Comparison of ENCODE assay signal across 25 cellular contexts in genomic region chr3:154668187-154668586, GRCh38.
DNase-seq lines count a peak whose midpoint lies in the region; ATAC-seq, FAIRE-seq and TF ChIP-seq lines count a peak whose summit lies in the region.
"Had no signal": no experiment of that assay in that cellular context is flagged by ENCODE, and none has a peak within 500 bp of the region (broad histone marks: within the 10 kb centered on the region; RNA-seq: fewer than 3 reads in every experiment).

No MANE protein-coding gene starts in this region.

- in situ Hi-C loops in HepG2 (cut with HindIII; ENCODE audit: extremely low pct_ligation_motif_present, low pct_unique_long_range_greater_than_20kb), result no loop called here

- no peak overlapping the region for H3K4me2 ChIP-seq in HepG2 (ENCODE audit: low read depth, low read length)
- H3K4me2 ChIP-seq: BLaER1 treated with 17β-estradiol and CSF1 and Interleukin-3, amounts not matched to agents 10 nM and 100 nM had no signal

- H3K4me3 Mint-ChIP-seq in nephron, result no peak overlapping the region
- H3K4me3 Mint-ChIP-seq in osteocyte (ENCODE audit: unreplicated experiment), result no peak overlapping the region
- H3K4me3 Mint-ChIP-seq in glutamatergic neuron (ENCODE audit: unreplicated experiment), result no peak overlapping the region
- H3K4me3 Mint-ChIP-seq: CD14-positive monocyte; CD4-positive, alpha-beta T cell; CD8-positive, alpha-beta memory T cell had no signal

- DNase-seq in HepG2 (ENCODE audit: low spot score) (no peak), right lobe of liver (no peak), osteocyte (ENCODE audit: extremely low spot score, unreplicated experiment) (no peak), glutamatergic neuron (no peak), NCI-H526 treated with DMSO at 0.1 percent for 48 hours (lab: John Stamatoyannopoulos, UW) (no peak)
- DNase-seq: ACHN; AML-193; BE2C; CD4-positive, alpha-beta T cell; CD8-positive, alpha-beta memory T cell; DMS 273 treated with DMSO at 0.1 percent for 48 hours; DMS79; EL; GDM1; GOT3; H7 had no signal

- H3K4me1 ChIP-seq in HepG2 (ENCODE audit: insufficient read depth, low read length) (no peaks in the 10 kb centered on the region), right lobe of liver (no peaks in the 10 kb centered on the region)
- H3K4me1 ChIP-seq: BE2C; BLaER1 treated with 17β-estradiol and CSF1 and Interleukin-3, amounts not matched to agents 10 nM and 100 nM had no signal

- 0% methylated on average over 2 of the region's 2 CpGs for WGBS in HepG2 (ENCODE audit: low lambda C conversion rate)
- 33% methylated on average over 2 of the region's 2 CpGs for WGBS in right lobe of liver (ENCODE audit: insufficient coverage, low coverage, low lambda C conversion rate, missing lambda C conversion rate)

- no peak for TF ChIP-seq CTCF in HepG2 (CRISPR knock-in tag; IDR thresholded peaks at IDR 0.05)
- no peak for TF ChIP-seq CTCF in right lobe of liver (IDR thresholded peaks at IDR 0.05)
- no peak for TF ChIP-seq CTCF in VCaP (conservative IDR thresholded peaks at IDR 0.05)
- no peak for TF ChIP-seq CTCF in nephron (IDR thresholded peaks at IDR 0.05; ENCODE audit: unreplicated experiment in 3 of 3)
- TF ChIP-seq CTCF in osteocyte (IDR thresholded peaks at IDR 0.05), result no peak
- no peak for TF ChIP-seq CTCF in glutamatergic neuron (IDR thresholded peaks at IDR 0.05; ENCODE audit: partially characterized antibody, unreplicated experiment)

- TF ChIP-seq EP300 in HepG2 (IDR thresholded peaks at IDR 0.05; ENCODE audit: low read depth in 2 of 2, low read length in 2 of 2), result no peak
- no peak for TF ChIP-seq EP300 in HepG2 (CRISPR knock-in tag; IDR thresholded peaks at IDR 0.05; ENCODE audit: borderline replicate concordance)

- no peaks in the 10 kb centered on the region for H3K36me3 Mint-ChIP-seq in nephron (ENCODE audit: low read depth)
- no peaks in the 10 kb centered on the region for H3K36me3 Mint-ChIP-seq in osteocyte (ENCODE audit: unreplicated experiment)
- H3K36me3 Mint-ChIP-seq in glutamatergic neuron (ENCODE audit: unreplicated experiment), result no peaks in the 10 kb centered on the region
- H3K36me3 Mint-ChIP-seq: CD14-positive monocyte; CD8-positive, alpha-beta memory T cell had no signal

- H2AFZ ChIP-seq in HepG2 (ENCODE audit: low read length), result no peak overlapping the region

- FAIRE-seq in HepG2 (lab: Jason Lieb, UNC), result no peak
- FAIRE-seq: D721Med, GM12878 had no signal

- no peak overlapping the region for H3K4me3 ChIP-seq in HepG2 (replicated peaks in 1 of 3; ENCODE audit: insufficient read depth in 1 of 3, low read depth in 2 of 3, low read length in 3 of 3)
- no peak overlapping the region for H3K4me3 ChIP-seq in right lobe of liver
- H3K4me3 ChIP-seq: BLaER1 treated with 17β-estradiol and CSF1 and Interleukin-3, amounts not matched to agents 10 nM and 100 nM; GM12878 had no signal

- no peaks in the 10 kb centered on the region for H3K27me3 Mint-ChIP-seq in nephron (ENCODE audit: low read depth)
- peaks cover 5% of the 10 kb centered on the region for H3K27me3 Mint-ChIP-seq in osteocyte (ENCODE audit: unreplicated experiment)
- no peaks in the 10 kb centered on the region for H3K27me3 Mint-ChIP-seq in glutamatergic neuron (ENCODE audit: unreplicated experiment)
- H3K27me3 Mint-ChIP-seq: CD4-positive, alpha-beta T cell; CD8-positive, alpha-beta memory T cell had no signal

- intact Hi-C loops in HepG2 (cut with micrococcal nuclease; ENCODE audit: unreplicated experiment) (no loop called here), right lobe of liver (cut with DNase I) (no loop called here)

- no peak overlapping the region for H3K9ac ChIP-seq in HepG2 (ENCODE audit: insufficient read depth, low read depth, low read length)
- H3K9ac ChIP-seq: BLaER1 treated with 17β-estradiol and CSF1 and Interleukin-3, amounts not matched to agents 10 nM and 100 nM had no signal

- TF ChIP-seq RAD21 in HepG2 (CRISPR knock-in tag; IDR thresholded peaks at IDR 0.05), result no peak

- H3K4me1 Mint-ChIP-seq in nephron (peaks cover 13% of the 10 kb centered on the region), osteocyte (ENCODE audit: unreplicated experiment) (no peaks in the 10 kb centered on the region), glutamatergic neuron (ENCODE audit: low read depth, unreplicated experiment) (peaks cover 7% of the 10 kb centered on the region)
- H3K4me1 Mint-ChIP-seq: CD8-positive, alpha-beta memory T cell had no signal

- H3K36me3 ChIP-seq in HepG2 (replicated peaks in 1 of 2; ENCODE audit: control insufficient read depth in 1 of 2, insufficient read depth in 2 of 2, low read length in 2 of 2), result no peaks in the 10 kb centered on the region
- H3K36me3 ChIP-seq in right lobe of liver, result no peaks in the 10 kb centered on the region
- H3K36me3 ChIP-seq: BE2C; BLaER1 treated with 17β-estradiol and CSF1 and Interleukin-3, amounts not matched to agents 10 nM and 100 nM had no signal

- H3K9me3 ChIP-seq in HepG2 (ENCODE audit: low read length), result no peaks in the 10 kb centered on the region
- H3K9me3 ChIP-seq in right lobe of liver, result no peaks in the 10 kb centered on the region
- H3K9me3 ChIP-seq: BE2C had no signal

- ATAC-seq in HepG2 (no peak), right lobe of liver (no peak), HG02870 (IDR thresholded peaks at IDR 0.05; ENCODE audit: unreplicated experiment) (no peak)
- ATAC-seq: GM12878, HCT116 had no signal

- no peaks in the 10 kb centered on the region for H4K20me1 ChIP-seq in HepG2 (ENCODE audit: insufficient read depth, low read length)
- H4K20me1 ChIP-seq: BLaER1 treated with 17β-estradiol and CSF1 and Interleukin-3, amounts not matched to agents 10 nM and 100 nM had no signal

- H3K79me2 ChIP-seq in HepG2 (ENCODE audit: insufficient read depth, low read length), result no peaks in the 10 kb centered on the region

- H3K27me3 ChIP-seq in HepG2 (ENCODE audit: control insufficient read depth in 1 of 2, insufficient read depth in 2 of 2, low read length in 2 of 2) (no peaks in the 10 kb centered on the region), right lobe of liver (no peaks in the 10 kb centered on the region)
- H3K27me3 ChIP-seq: BE2C; BLaER1 treated with 17β-estradiol and CSF1 and Interleukin-3, amounts not matched to agents 10 nM and 100 nM had no signal

- H3K9me3 Mint-ChIP-seq in nephron, result no peaks in the 10 kb centered on the region
- H3K9me3 Mint-ChIP-seq in osteocyte (ENCODE audit: unreplicated experiment), result no peaks in the 10 kb centered on the region
- peaks cover 2% of the 10 kb centered on the region for H3K9me3 Mint-ChIP-seq in glutamatergic neuron (ENCODE audit: unreplicated experiment)

- CTCF ChIA-PET in HepG2 (lab: Yijun Ruan, JAX; ENCODE audit: low intra/inter-chr PET ratio, low total read pairs), result no interaction called here

- BruUV-seq in HepG2 (replicated peaks; lab: Mats Ljungman, UMichigan), result no TSS peak

- H3K27ac ChIP-seq in HepG2 (ENCODE audit: extremely low read length, insufficient read depth, low read length) (no peak overlapping the region), right lobe of liver (no peak overlapping the region), VCaP (peak overlapping the region; percentile 7; the same call in 1 of the 2 replicates)
- H3K27ac ChIP-seq: 22Rv1; BLaER1 treated with 17β-estradiol and CSF1 and Interleukin-3, amounts not matched to agents 10 nM and 100 nM had no signal

- TF ChIP-seq POLR2A in HepG2 (IDR thresholded peaks at IDR 0.05; ENCODE audit: insufficient read depth in 1 of 2, low read depth in 2 of 2, low read length in 2 of 2) (no peak), right lobe of liver (IDR thresholded peaks at IDR 0.05) (no peak)

- H3K27ac Mint-ChIP-seq in nephron (peak overlapping the region; percentile 18 to 52 (median 40)), osteocyte (ENCODE audit: unreplicated experiment) (no peak overlapping the region), glutamatergic neuron (ENCODE audit: unreplicated experiment) (no peak overlapping the region)
- H3K27ac Mint-ChIP-seq: CD14-positive monocyte; CD4-positive, alpha-beta T cell; CD8-positive, alpha-beta memory T cell had no signal

- POLR2A ChIA-PET in HepG2 (lab: Yijun Ruan, JAX), result no interaction called here

TF ChIP-seq in HepG2, 621 proteins besides CTCF, POLR2A, EP300 and RAD21:
- TF ChIP-seq MAFF (IDR thresholded peaks at IDR 0.05; ENCODE audit: low read depth, low read length), result peak; percentile 92
- TF ChIP-seq POLR2AphosphoS2 (IDR thresholded peaks at IDR 0.05; ENCODE audit: low read depth, low read length), result no peak
- peak; percentile 87 to 91 for TF ChIP-seq MAFK (conservative IDR thresholded peaks at IDR 0.05 in 1 of 2, IDR thresholded peaks at IDR 0.05 in 1 of 2; ENCODE audit: low read length in 2 of 2)

Comparison
In these comparisons a context has a peak if more than half of its experiments do, and no peak if none do; other contexts are left out.
1. H3K27ac Mint-ChIP-seq: peak in nephron (3 of 3); none in osteocyte (single experiment) and glutamatergic neuron (single experiment).